ENCODE assay signal across 22 cellular contexts in the genomic region with DNA sequence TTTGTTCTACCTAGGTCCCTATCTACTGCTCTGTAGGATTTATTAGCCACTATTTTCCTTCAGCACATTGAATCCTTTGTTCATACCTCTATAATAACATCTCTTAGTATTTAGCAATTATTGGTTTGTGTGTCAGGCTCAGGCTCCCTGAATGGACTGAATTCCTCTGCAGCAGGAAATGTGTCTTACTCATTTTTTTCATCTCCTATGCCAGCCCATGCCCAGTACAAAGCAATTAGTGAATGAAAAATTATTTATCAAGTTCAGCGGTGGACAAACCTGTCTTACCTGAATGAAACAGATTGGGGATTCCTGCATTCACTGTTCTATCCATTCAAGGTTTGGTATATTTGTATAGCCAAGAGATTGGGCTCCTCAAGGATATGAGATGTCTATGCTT. TPM values are rescaled to one million over a fixed set of nuclear protein-coding genes. Genes with fewer than 3 reads are reported as not detected.
DNase-seq lines count a peak whose midpoint lies in the region; ATAC-seq and TF ChIP-seq lines count a peak whose summit lies in the region.
"Had no signal": no experiment of that assay in that cellular context is flagged by ENCODE, and none has a peak within 500 bp of the region (broad histone marks: within the 10 kb centered on the region; RNA-seq: fewer than 3 reads in every experiment).

No MANE protein-coding gene starts in this region.

- H3K4me1 Mint-ChIP-seq in GM23338 (peaks cover 71% of the 10 kb centered on the region), mesothelial cell of epicardium (peaks cover 19% of the 10 kb centered on the region)

- ATAC-seq in GM23338 (no peak), HG02763 (IDR thresholded peaks at IDR 0.05; ENCODE audit: unreplicated experiment) (no peak), Right ventricle myocardium superior (ENCODE audit: poor library complexity) (no peak)
- ATAC-seq: activated naive CD4-positive, alpha-beta T cell treated with anti-CD3 and anti-CD28 coated beads, Interleukin-2, amount 50 U/mL, for 72 hours; right cardiac atrium had no signal

- intact Hi-C loops in Right ventricle myocardium superior (cut with DNase I), result loop anchor here (10.0 kb wide), 1 partner anchor 51 kb away; the partner anchor contains the start of gene C1GALT1

- no peak overlapping the region for H3K4me2 ChIP-seq in GM23338

- peaks cover 3% of the 10 kb centered on the region for H3K27me3 Mint-ChIP-seq in GM23338 (ENCODE audit: insufficient read depth, low read depth, poor library complexity)
- H3K27me3 Mint-ChIP-seq in mesothelial cell of epicardium (ENCODE audit: low read depth), result no peaks in the 10 kb centered on the region
- H3K27me3 Mint-ChIP-seq: activated CD4-positive, alpha-beta memory T cell treated with anti-CD3 and anti-CD28 coated beads, Interleukin-2, amount 10 ng/mL, durations not matched to agents 7 days and 5 days; dendritic cell treated with granulocyte-macrophage colony-stimulating factor and Interleukin-4, amounts not matched to agents 40 ng/mL and 50 ng/mL, for 4 days had no signal

- peaks cover 1% of the 10 kb centered on the region for H4K20me1 ChIP-seq in GM23338 (replicated peaks; ENCODE audit: insufficient read depth)

- no peak for TF ChIP-seq CTCF in GM23338 (conservative IDR thresholded peaks at IDR 0.05; ENCODE audit: low read depth in 2 of 2)
- no peak for TF ChIP-seq CTCF in mesothelial cell of epicardium (IDR thresholded peaks at IDR 0.05; ENCODE audit: unreplicated experiment)

- H3K27me3 ChIP-seq in GM23338 (ENCODE audit: insufficient read depth), result no peaks in the 10 kb centered on the region
- no peaks in the 10 kb centered on the region for H3K27me3 ChIP-seq in HUES64 (ENCODE audit: insufficient read depth, low read length)
- H3K27me3 ChIP-seq: ovary, spleen had no signal

- no peak overlapping the region for H3K9ac ChIP-seq in HUES64 (ENCODE audit: low read depth, low read length)

- peaks cover 7% of the 10 kb centered on the region for H3K36me3 ChIP-seq in GM23338 (ENCODE audit: insufficient read depth)
- H3K36me3 ChIP-seq in HUES64 (ENCODE audit: insufficient read depth, low read length), result peaks cover 70% of the 10 kb centered on the region
- H3K36me3 ChIP-seq: ovary had no signal

- H3K4me3 Mint-ChIP-seq in GM23338 (no peak overlapping the region), mesothelial cell of epicardium (no peak overlapping the region)
- H3K4me3 Mint-ChIP-seq: activated CD4-positive, alpha-beta memory T cell treated with anti-CD3 and anti-CD28 coated beads, Interleukin-2, amount 10 ng/mL, durations not matched to agents 7 days and 5 days; CD14-positive monocyte; dendritic cell treated with granulocyte-macrophage colony-stimulating factor and Interleukin-4, amounts not matched to agents 40 ng/mL and 50 ng/mL, for 4 days had no signal

- H3K79me2 ChIP-seq in GM23338 (replicated peaks; ENCODE audit: insufficient read depth), result peaks cover 90% of the 10 kb centered on the region

- H2AFZ ChIP-seq in GM23338, result no peak overlapping the region

- H3K36me3 Mint-ChIP-seq in GM23338 (ENCODE audit: low read depth) (peaks cover 51% of the 10 kb centered on the region), mesothelial cell of epicardium (peaks cover 28% of the 10 kb centered on the region)

- H3K27ac Mint-ChIP-seq in GM23338, result peak overlapping the region; percentile 3; the same call in 1 of the 2 replicates
- H3K27ac Mint-ChIP-seq in mesothelial cell of epicardium, result peak overlapping the region; percentile 2
- H3K27ac Mint-ChIP-seq: activated CD4-positive, alpha-beta memory T cell treated with anti-CD3 and anti-CD28 coated beads, Interleukin-2, amount 10 ng/mL, durations not matched to agents 7 days and 5 days; activated naive CD4-positive, alpha-beta T cell treated with anti-CD3 and anti-CD28 coated beads, Interleukin-2, amount 50 U/mL, for 72 hours; dendritic cell treated with granulocyte-macrophage colony-stimulating factor and Interleukin-4, amounts not matched to agents 40 ng/mL and 50 ng/mL, for 4 days had no signal

- H3K4me3 ChIP-seq in GM23338 (no peak overlapping the region), HUES64 (ENCODE audit: low read length) (no peak overlapping the region)
- H3K4me3 ChIP-seq: ovary, spleen had no signal

- no peaks in the 10 kb centered on the region for H3F3A ChIP-seq in GM23338 (replicated peaks; ENCODE audit: low read depth)

- H3K9me3 Mint-ChIP-seq in GM23338 (peaks cover 6% of the 10 kb centered on the region; the same call in 2 of the 3 replicates), mesothelial cell of epicardium (peaks cover 10% of the 10 kb centered on the region)

- no peaks in the 10 kb centered on the region for H3K9me3 ChIP-seq in HUES64 (ENCODE audit: insufficient read depth, low read depth, low read length)
- H3K9me3 ChIP-seq: ovary had no signal

- H3K9me2 ChIP-seq in GM23338 (ENCODE audit: insufficient read depth), result no peaks in the 10 kb centered on the region

- H3K4me1 ChIP-seq in GM23338 (ENCODE audit: insufficient read depth), result peaks cover 62% of the 10 kb centered on the region
- peaks cover 55% of the 10 kb centered on the region for H3K4me1 ChIP-seq in HUES64 (ENCODE audit: insufficient read depth, low read length)

- no peak for DNase-seq in GM23338 (ENCODE audit: low spot score)
- DNase-seq in dermis blood vessel endothelial cell, result peak; percentile 33
- DNase-seq in mesothelial cell of epicardium (ENCODE audit: low spot score in 2 of 2, unreplicated experiment in 2 of 2), result no peak
- DNase-seq in NCI-H2081 treated with DMSO at 0.1 percent for 48 hours (lab: John Stamatoyannopoulos, UW), result no peak
- no peak for DNase-seq in Right ventricle myocardium superior
- DNase-seq: activated CD4-positive, alpha-beta memory T cell treated with anti-CD3 and anti-CD28 coated beads, Interleukin-2, amount 10 ng/mL, durations not matched to agents 7 days and 5 days; activated T-cell treated with anti-CD3 and anti-CD28 coated beads for 4 hours; central memory CD4-positive, alpha-beta T cell; DMS79 treated with DMSO at 0.1 percent for 48 hours; KBM-7; NCI-H446; NCI-H774; ovary; right cardiac atrium; spleen; stimulated activated CD4-positive, alpha-beta T cell treated with anti-CD3 and anti-CD28 coated beads, Interleukin-2, amount 100 ng/mL, for 48 hours; T1000 had no signal

- 96% methylated on average over 1 of the region's 1 CpG for WGBS in HUES64

- H3K27ac ChIP-seq in GM23338 (ENCODE audit: low read depth) (peak overlapping the region; percentile 51; the same call in 1 of the 2 replicates), HUES64 (ENCODE audit: low read depth, low read length) (0 out of 2 replicates have a peak overlapping the region, but pooled peaks have one; percentile 5)
- H3K27ac ChIP-seq: ovary had no signal

TF ChIP-seq in GM23338, 12 proteins besides CTCF, POLR2A, EP300 and RAD21 (continues in another document):
- no peak for TF ChIP-seq POLR2AphosphoS5 (IDR thresholded peaks at IDR 0.05; ENCODE audit: low read depth)
- TF ChIP-seq, protein P1, sequence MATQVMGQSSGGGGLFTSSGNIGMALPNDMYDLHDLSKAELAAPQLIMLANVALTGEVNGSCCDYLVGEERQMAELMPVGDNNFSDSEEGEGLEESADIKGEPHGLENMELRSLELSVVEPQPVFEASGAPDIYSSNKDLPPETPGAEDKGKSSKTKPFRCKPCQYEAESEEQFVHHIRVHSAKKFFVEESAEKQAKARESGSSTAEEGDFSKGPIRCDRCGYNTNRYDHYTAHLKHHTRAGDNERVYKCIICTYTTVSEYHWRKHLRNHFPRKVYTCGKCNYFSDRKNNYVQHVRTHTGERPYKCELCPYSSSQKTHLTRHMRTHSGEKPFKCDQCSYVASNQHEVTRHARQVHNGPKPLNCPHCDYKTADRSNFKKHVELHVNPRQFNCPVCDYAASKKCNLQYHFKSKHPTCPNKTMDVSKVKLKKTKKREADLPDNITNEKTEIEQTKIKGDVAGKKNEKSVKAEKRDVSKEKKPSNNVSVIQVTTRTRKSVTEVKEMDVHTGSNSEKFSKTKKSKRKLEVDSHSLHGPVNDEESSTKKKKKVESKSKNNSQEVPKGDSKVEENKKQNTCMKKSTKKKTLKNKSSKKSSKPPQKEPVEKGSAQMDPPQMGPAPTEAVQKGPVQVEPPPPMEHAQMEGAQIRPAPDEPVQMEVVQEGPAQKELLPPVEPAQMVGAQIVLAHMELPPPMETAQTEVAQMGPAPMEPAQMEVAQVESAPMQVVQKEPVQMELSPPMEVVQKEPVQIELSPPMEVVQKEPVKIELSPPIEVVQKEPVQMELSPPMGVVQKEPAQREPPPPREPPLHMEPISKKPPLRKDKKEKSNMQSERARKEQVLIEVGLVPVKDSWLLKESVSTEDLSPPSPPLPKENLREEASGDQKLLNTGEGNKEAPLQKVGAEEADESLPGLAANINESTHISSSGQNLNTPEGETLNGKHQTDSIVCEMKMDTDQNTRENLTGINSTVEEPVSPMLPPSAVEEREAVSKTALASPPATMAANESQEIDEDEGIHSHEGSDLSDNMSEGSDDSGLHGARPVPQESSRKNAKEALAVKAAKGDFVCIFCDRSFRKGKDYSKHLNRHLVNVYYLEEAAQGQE (IDR thresholded peaks at IDR 0.05; ENCODE audit: unreplicated experiment), result no peak
- TF ChIP-seq EZH2phosphoT487 (IDR thresholded peaks at IDR 0.05; ENCODE audit: unreplicated experiment), result no peak
- no peak for TF ChIP-seq ZNF114 (CRISPR knock-in tag; IDR thresholded peaks at IDR 0.05)
- no peak for TF ChIP-seq CREB1 (CRISPR knock-in tag; IDR thresholded peaks at IDR 0.05; ENCODE audit: low read depth)

RNA-seq across cellular contexts. Expression of gene C1GALT1, which starts 53.7 kb away (rescaled TPM):
- total RNA-seq in GM23338 (2014; rRNA removed; shearing (Covaris generic)), result 203 and 261 TPM in 2 replicates
- polyA plus RNA-seq in GM23338 (2016; fragmentation: Nextera tagmentation; extraction: Ambion mirVana), result 48.5 and 58.2 TPM in 2 replicates
- polyA plus RNA-seq in HUES64 (2013, experiment 1 of 2), result 48.1 TPM
- polyA plus RNA-seq in HUES64 (2013, experiment 2 of 2), result 44.0 TPM
- 27.6 and 45.5 TPM in 2 replicates for total RNA-seq in dermis blood vessel endothelial cell
- 32.7 to 36.9 TPM (median 36.8 TPM) in 3 replicates for total RNA-seq in mesothelial cell of epicardium
- 14.1 TPM for total RNA-seq in Right ventricle myocardium superior
